26 cellular contexts compared by ENCODE assay signal in the genomic region with DNA sequence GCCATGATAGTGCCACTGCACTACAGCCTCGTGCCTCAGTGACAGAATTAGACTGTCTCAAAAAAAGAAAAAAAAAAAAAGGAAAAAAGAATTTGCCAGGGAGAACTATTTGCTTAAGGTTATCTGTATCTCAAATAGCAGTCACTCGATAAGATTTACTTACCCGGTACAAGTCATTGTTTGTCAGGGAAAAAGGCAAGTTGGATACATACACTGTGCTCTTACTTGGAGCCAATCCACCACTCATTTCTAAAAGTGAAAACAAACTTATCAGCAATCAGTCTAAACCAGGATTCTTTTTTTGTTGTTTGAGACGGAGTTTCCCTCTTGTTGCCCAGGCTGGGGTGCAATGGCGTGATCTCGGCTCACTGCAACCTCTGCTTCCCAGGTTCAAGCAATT. TPM values are rescaled to one million over a fixed set of nuclear protein-coding genes. Genes with fewer than 3 reads are reported as not detected.
DNase-seq lines count a peak whose midpoint lies in the region; ATAC-seq, FAIRE-seq and TF ChIP-seq lines count a peak whose summit lies in the region.
"Had no signal": no experiment of that assay in that cellular context is flagged by ENCODE, and none has a peak within 500 bp of the region (broad histone marks: within the 10 kb centered on the region; RNA-seq: fewer than 3 reads in every experiment).

No MANE protein-coding gene starts in this region.

- POLR2A ChIA-PET in A673 (lab: Charles Lee; ENCODE audit: low non-redundant PET), result no interaction called here

- H3K9me3 ChIP-seq in hepatocyte (ENCODE audit: low read depth) (no peaks in the 10 kb centered on the region), pancreas (no peaks in the 10 kb centered on the region), A673 (ENCODE audit: low read depth, low read length, poor library complexity, severe bottlenecking) (no peaks in the 10 kb centered on the region)
- H3K9me3 ChIP-seq: BE2C; BLaER1 treated with 17β-estradiol and CSF1 and Interleukin-3, amounts not matched to agents 10 nM and 100 nM; HAP-1 had no signal

- H3K27ac ChIP-seq in 22Rv1, result peak overlapping the region; percentile 86; the same call in 1 of the 2 replicates
- peak overlapping the region; percentile 91 for H3K27ac ChIP-seq in VCaP
- no peak overlapping the region for H3K27ac ChIP-seq in hepatocyte
- H3K27ac ChIP-seq in pancreas, result peak overlapping the region in 1 of 4 donors; percentile 40
- H3K27ac ChIP-seq in A673 (ENCODE audit: low read depth, low read length, poor library complexity, severe bottlenecking), result no peak overlapping the region
- H3K27ac ChIP-seq: BLaER1 treated with 17β-estradiol and CSF1 and Interleukin-3, amounts not matched to agents 10 nM and 100 nM had no signal

- H3K36me3 ChIP-seq in hepatocyte (replicated peaks; ENCODE audit: insufficient read depth, low read depth), result no peaks in the 10 kb centered on the region
- H3K36me3 ChIP-seq in pancreas, result no peaks in the 10 kb centered on the region
- peaks cover 8% of the 10 kb centered on the region for H3K36me3 ChIP-seq in A673 (ENCODE audit: insufficient read depth, low read length, poor library complexity, severe bottlenecking)
- H3K36me3 ChIP-seq: BE2C had no signal

- FAIRE-seq in pancreas (lab: Jason Lieb, UNC), result no peak
- FAIRE-seq: A204.1, D721Med, GM12878, GM19239, H54 had no signal

- H3K4me1 ChIP-seq in hepatocyte (ENCODE audit: insufficient read depth) (peaks cover 13% of the 10 kb centered on the region), pancreas (peaks cover 10 to 30% (median 27%) of the 10 kb centered on the region in 3 donors), A673 (ENCODE audit: insufficient read depth, low read length, poor library complexity, severe bottlenecking) (peaks cover 14% of the 10 kb centered on the region)

- H3K27me3 ChIP-seq in hepatocyte (no peaks in the 10 kb centered on the region), pancreas (no peaks in the 10 kb centered on the region), A673 (replicated peaks; ENCODE audit: insufficient read depth, low read depth, low read length, poor library complexity) (no peaks in the 10 kb centered on the region)
- H3K27me3 ChIP-seq: BE2C; BLaER1 treated with 17β-estradiol and CSF1 and Interleukin-3, amounts not matched to agents 10 nM and 100 nM had no signal

- H3K4me2 ChIP-seq in hepatocyte, result peak overlapping the region; percentile 88

- DNase-seq in hepatocyte (ENCODE audit: low spot score) (no peak), pancreas (no peak), A673 (ENCODE audit: low spot score) (no peak), T1000 (lab: John Stamatoyannopoulos, UW) (no peak)
- DNase-seq in activated CD8-positive, alpha-beta memory T cell treated with anti-CD3 and anti-CD28 coated beads, Interleukin-2, amount 50 U/mL, for 48 hours, result no peak
- no peak for DNase-seq in stimulated activated CD4-positive, alpha-beta T cell treated with anti-CD3 and anti-CD28 coated beads, Interleukin-12 subunit alpha, Interleukin-12 subunit beta, amount 100 ng/mL, for 4 hours
- DNase-seq: ACHN; AML-193; BE2C; CD4-positive, alpha-beta T cell; CD8-positive, alpha-beta memory T cell; DMS 273 treated with DMSO at 0.1 percent for 48 hours; DMS79; EL; GDM1; GOT3; HFFc6 had no signal

- H3K79me2 ChIP-seq in hepatocyte, result peaks cover 26% of the 10 kb centered on the region

- 83% methylated on average over 6 of the region's 6 CpGs for WGBS in hepatocyte (ENCODE audit: low lambda C conversion rate, missing lambda C conversion rate)
- 30 to 33% methylated on average over 6 of the region's 6 CpGs for WGBS in pancreas, 2 donors

- no TSS peak for BruUV-seq in A673 (replicated peaks; lab: Mats Ljungman, UMichigan)

- peak; percentile 40 to 70 (median 52) for ATAC-seq in pancreas
- ATAC-seq: GM12878 had no signal

- H3K4me3 ChIP-seq in hepatocyte (no peak overlapping the region), pancreas (no peak overlapping the region), A673 (ENCODE audit: low read depth, low read length, poor library complexity, severe bottlenecking) (no peak overlapping the region)
- H3K4me3 ChIP-seq: BLaER1 treated with 17β-estradiol and CSF1 and Interleukin-3, amounts not matched to agents 10 nM and 100 nM; HAP-1 had no signal

- no peaks in the 10 kb centered on the region for H4K20me1 ChIP-seq in hepatocyte (ENCODE audit: insufficient read depth, poor library complexity, severe bottlenecking)

- intact Hi-C loops in pancreas (cut with DNase I) (no loop called here), A673 (cut with micrococcal nuclease; ENCODE audit: unreplicated experiment) (no loop called here)

- TF ChIP-seq CTCF in 22Rv1 (IDR thresholded peaks at IDR 0.05), result no peak
- TF ChIP-seq CTCF in VCaP (conservative IDR thresholded peaks at IDR 0.05), result no peak
- TF ChIP-seq CTCF in hepatocyte (IDR thresholded peaks at IDR 0.05; ENCODE audit: poor library complexity), result no peak
- TF ChIP-seq CTCF in pancreas (IDR thresholded peaks at IDR 0.05), result no peak
- no peak for TF ChIP-seq CTCF in A673 (conservative IDR thresholded peaks at IDR 0.05; ENCODE audit: low read depth, low read length)

- no peaks in the 10 kb centered on the region for H3K9me2 ChIP-seq in hepatocyte (replicated peaks; ENCODE audit: insufficient read depth)

- CTCF ChIA-PET in A673 (lab: Charles Lee), result no interaction called here

- no peak overlapping the region for H2AFZ ChIP-seq in hepatocyte

RNA-seq across cellular contexts. Expression of gene ZCRB1, which starts 2.0 kb away (rescaled TPM):
- total RNA-seq in hepatocyte (25.6 and 27.7 TPM in 2 replicates), pancreas (10 to 100 TPM; 23.4 to 29.9 (median 26.7) TPM), A673 (2021) (110 TPM in 2 replicates)
- polyA plus RNA-seq in hepatocyte (70.1 and 85.9 TPM in 2 replicates), pancreas (10 to 100 TPM; 17.2 to 29.6 TPM)

RNA-seq across cellular contexts. Expression of gene PPHLN1, which starts 2.1 kb away (rescaled TPM):
- total RNA-seq in hepatocyte (61.1 and 65.4 TPM in 2 replicates), pancreas (10 to 100 TPM; 11.1 to 26.4 (median 15.8) TPM), A673 (2021) (90.1 and 96.2 TPM in 2 replicates)
- polyA plus RNA-seq in hepatocyte (38.1 and 53.9 TPM in 2 replicates), pancreas (10 to 100 TPM; 14.0 to 21.8 TPM)

Comparison
In these comparisons a context has a peak if more than half of its experiments do, and no peak if none do; other contexts are left out.
1. H3K27ac ChIP-seq: peak in 22Rv1 (single experiment) and VCaP (single experiment); none in hepatocyte (single experiment) and A673 (single experiment).